Comparison of ENCODE assay signal across 2 cellular contexts in genomic region chr7:76395605-76396004, GRCh38. TPM values are rescaled to one million over a fixed set of nuclear protein-coding genes. Genes with fewer than 3 reads are reported as not detected.
"Had no signal": no experiment of that assay in that cellular context is flagged by ENCODE, and none has a peak within 500 bp of the region (broad histone marks: within the 10 kb centered on the region; RNA-seq: fewer than 3 reads in every experiment).

No MANE protein-coding gene starts in this region.

RNA-seq across cellular contexts. Expression of gene SSC4D, which starts 13.9 kb away (rescaled TPM):
- total RNA-seq: mononuclear cell, vagina had no signal
